In the genomic region with DNA sequence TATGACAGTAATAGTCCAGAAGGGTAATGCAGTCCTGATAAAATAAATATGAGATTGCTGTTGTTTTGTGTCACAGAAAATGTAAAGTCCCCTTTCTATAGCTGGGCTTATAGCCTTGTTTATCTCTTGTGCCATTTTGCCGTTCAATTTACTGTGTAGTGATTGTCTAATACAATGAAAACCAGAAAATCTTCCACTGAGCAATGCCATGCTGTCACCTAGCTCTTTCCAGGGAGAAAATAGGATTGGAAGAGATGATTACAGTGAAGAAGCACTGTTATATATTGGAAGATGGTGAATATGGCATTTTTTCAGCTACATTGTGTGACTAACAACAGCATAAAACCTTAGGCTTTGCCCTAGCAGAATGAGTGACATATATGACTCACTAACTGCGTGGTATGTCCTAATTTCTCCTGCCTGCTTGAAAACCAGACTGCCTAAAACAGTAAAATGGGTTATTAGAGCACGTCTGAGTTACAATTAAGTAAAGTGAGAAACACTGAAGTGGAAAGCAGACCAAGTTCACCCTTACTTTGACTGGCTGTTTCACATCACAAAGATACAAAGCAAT, we compare ENCODE assay signal across 1 cellular context.
TF ChIP-seq lines count a peak whose summit lies in the region.

No MANE protein-coding gene starts in this region.

TF ChIP-seq in H1, 55 proteins besides CTCF, POLR2A, EP300 and RAD21 (continued from another document):
- TF ChIP-seq, protein P1, sequence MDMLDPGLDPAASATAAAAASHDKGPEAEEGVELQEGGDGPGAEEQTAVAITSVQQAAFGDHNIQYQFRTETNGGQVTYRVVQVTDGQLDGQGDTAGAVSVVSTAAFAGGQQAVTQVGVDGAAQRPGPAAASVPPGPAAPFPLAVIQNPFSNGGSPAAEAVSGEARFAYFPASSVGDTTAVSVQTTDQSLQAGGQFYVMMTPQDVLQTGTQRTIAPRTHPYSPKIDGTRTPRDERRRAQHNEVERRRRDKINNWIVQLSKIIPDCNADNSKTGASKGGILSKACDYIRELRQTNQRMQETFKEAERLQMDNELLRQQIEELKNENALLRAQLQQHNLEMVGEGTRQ (IDR thresholded peaks at IDR 0.05; ENCODE audit: low read length) = no peak
TF ChIP-seq in H1: peak in this region for 0.
